ENCODE assay signal across 30 cellular contexts in the genomic region with DNA sequence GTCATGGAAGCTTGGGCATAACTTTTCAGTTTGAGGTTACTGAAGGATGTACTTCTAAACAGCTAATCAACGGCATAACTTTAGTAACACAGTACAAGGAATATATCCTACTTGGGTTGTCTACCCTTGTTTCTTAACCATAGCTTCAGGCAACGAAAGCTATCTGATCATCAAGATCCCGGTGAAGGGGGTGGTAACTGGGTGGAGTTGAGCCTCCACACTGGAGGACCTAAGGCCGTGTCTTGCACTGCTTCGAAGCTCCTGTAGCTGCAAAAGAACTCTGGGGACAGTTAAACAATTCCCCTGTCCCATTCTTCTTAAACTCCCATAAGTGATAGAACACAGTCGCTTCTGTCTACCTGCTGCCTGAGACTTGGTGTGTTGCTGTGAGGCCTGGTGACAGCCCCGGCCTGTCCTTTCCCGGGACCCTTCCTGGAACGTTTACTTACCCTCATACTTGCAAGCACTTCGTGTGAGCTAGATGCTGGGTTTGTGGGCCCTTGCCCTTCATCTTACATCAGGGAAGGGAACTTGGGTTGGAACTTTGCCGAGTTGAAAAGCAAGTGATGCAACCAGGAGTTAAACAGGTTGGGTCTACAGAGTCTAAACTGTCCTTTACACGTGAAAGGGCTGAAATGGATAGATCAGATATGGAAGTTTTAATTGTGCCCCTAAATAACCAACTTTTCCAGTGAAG. TPM values are rescaled to one million over a fixed set of nuclear protein-coding genes. Genes with fewer than 3 reads are reported as not detected.
A peak's percentile ranks its signal among the peaks of the same experiment; 100 is the strongest.
DNase-seq lines count a peak whose midpoint lies in the region; ATAC-seq and TF ChIP-seq lines count a peak whose summit lies in the region.
"Had no signal": no experiment of that assay in that cellular context is flagged by ENCODE, and none has a peak within 500 bp of the region (broad histone marks: within the 10 kb centered on the region; RNA-seq: fewer than 3 reads in every experiment).

No MANE protein-coding gene starts in this region.

- peaks cover 4% of the 10 kb centered on the region for H3K9me3 Mint-ChIP-seq in activated CD4-positive, alpha-beta T cell treated with anti-CD3 and anti-CD28 coated beads, Interleukin-2, amount 10 ng/mL, durations not matched to agents 24 days and 14 days
- no peaks in the 10 kb centered on the region for H3K9me3 Mint-ChIP-seq in central memory CD8-positive, alpha-beta T cell
- no peaks in the 10 kb centered on the region for H3K9me3 Mint-ChIP-seq in osteocyte (ENCODE audit: unreplicated experiment)
- H3K9me3 Mint-ChIP-seq: activated B cell treated with CpG ODN at 0.5 μM for 24 hours; activated naive CD4-positive, alpha-beta T cell treated with anti-CD3 and anti-CD28 coated beads, Interleukin-2, amount 50 U/mL, for 72 hours; activated T-helper 2 cell treated with anti-CD3 and anti-CD28 coated beads, Interferon-gamma antibody, Interleukin-2, Interleukin-4, amounts not matched to agents 10 μg/mL and 5 μg/mL and 100 μg/mL, durations not matched to agents 14 hours and 24 hours and 36 hours; immature natural killer cell had no signal

- H3K27me3 Mint-ChIP-seq in activated CD4-positive, alpha-beta T cell treated with anti-CD3 and anti-CD28 coated beads, Interleukin-2, amount 10 ng/mL, durations not matched to agents 24 days and 14 days, result no peaks in the 10 kb centered on the region
- H3K27me3 Mint-ChIP-seq in central memory CD8-positive, alpha-beta T cell, result no peaks in the 10 kb centered on the region
- H3K27me3 Mint-ChIP-seq in osteocyte (ENCODE audit: unreplicated experiment), result no peaks in the 10 kb centered on the region

- TF ChIP-seq CTCF in osteocyte (IDR thresholded peaks at IDR 0.05), result no peak

- H3K4me3 ChIP-seq in Jurkat, Clone E6-1 (ENCODE audit: low read length), result peak overlapping the region; percentile 25
- H3K4me3 ChIP-seq: A549, neural progenitor cell, right atrium auricular region, smooth muscle cell, suprapubic skin had no signal

- intact Hi-C loops in activated CD4-positive, alpha-beta T cell treated with anti-CD3 and anti-CD28 coated beads, Interleukin-2, amount 10 ng/mL, durations not matched to agents 24 days and 14 days (cut with micrococcal nuclease), result no loop called here

- DNase-seq in activated CD4-positive, alpha-beta T cell treated with anti-CD3 and anti-CD28 coated beads, Interleukin-2, amount 10 ng/mL, durations not matched to agents 24 days and 14 days, result peak; percentile 56
- no peak for DNase-seq in activated CD4-positive, alpha-beta T cell treated with anti-CD3 and anti-CD28 coated beads for 1 hour
- peak; percentile 71 for DNase-seq in Jurkat, Clone E6-1 (ENCODE audit: low read depth, low spot score)
- no peak for DNase-seq in central memory CD8-positive, alpha-beta T cell (ENCODE audit: low spot score in 2 of 2)
- no peak for DNase-seq in osteocyte (ENCODE audit: extremely low spot score, unreplicated experiment)
- no peak for DNase-seq in NCI-H2196 (lab: John Stamatoyannopoulos, UW; ENCODE audit: unreplicated experiment)
- DNase-seq: activated B cell treated with CpG ODN at 0.5 μM for 24 hours; aorta; DMS153; effector CD8-positive, alpha-beta T cell; H7; immature natural killer cell; left colon; NCI-H1417 treated with DMSO at 0.1 percent for 48 hours; NCI-H2029 treated with DMSO at 0.1 percent for 48 hours; NCI-H2227 treated with DMSO at 0.1 percent for 48 hours; NCI-H526; NK-92 treated with Interleukin-12 subunit alpha and Interleukin-12 subunit beta, amount 100 ng/mL, for 24 hours; Right ventricle myocardium superior; T1000 had no signal

- ATAC-seq in central memory CD8-positive, alpha-beta T cell (replicated peaks; ENCODE audit: extremely low read depth, poor library complexity, severe bottlenecking), result no peak
- no peak for ATAC-seq in HG03432 (IDR thresholded peaks at IDR 0.05; ENCODE audit: unreplicated experiment)
- no peak for ATAC-seq in HG03457 (IDR thresholded peaks at IDR 0.05; ENCODE audit: unreplicated experiment)
- ATAC-seq: A549; activated naive CD4-positive, alpha-beta T cell treated with anti-CD3 and anti-CD28 coated beads, Interleukin-2, amount 50 U/mL, for 72 hours; SK-N-SH treated with all-trans-retinoic acid at 6 μM for 48 hours had no signal

- H3K4me1 Mint-ChIP-seq in activated CD4-positive, alpha-beta T cell treated with anti-CD3 and anti-CD28 coated beads, Interleukin-2, amount 10 ng/mL, durations not matched to agents 24 days and 14 days, result peaks cover 54% of the 10 kb centered on the region
- H3K4me1 Mint-ChIP-seq in central memory CD8-positive, alpha-beta T cell, result peaks cover 5% of the 10 kb centered on the region
- peaks cover 38% of the 10 kb centered on the region for H3K4me1 Mint-ChIP-seq in osteocyte (ENCODE audit: unreplicated experiment)

- H3K36me3 Mint-ChIP-seq in activated CD4-positive, alpha-beta T cell treated with anti-CD3 and anti-CD28 coated beads, Interleukin-2, amount 10 ng/mL, durations not matched to agents 24 days and 14 days (ENCODE audit: low read depth), result no peaks in the 10 kb centered on the region
- peaks cover 7% of the 10 kb centered on the region for H3K36me3 Mint-ChIP-seq in central memory CD8-positive, alpha-beta T cell (ENCODE audit: insufficient read depth)
- no peaks in the 10 kb centered on the region for H3K36me3 Mint-ChIP-seq in osteocyte (ENCODE audit: unreplicated experiment)
- H3K36me3 Mint-ChIP-seq: immature natural killer cell, neural progenitor cell had no signal

- no peak overlapping the region for H3K4me3 Mint-ChIP-seq in activated CD4-positive, alpha-beta T cell treated with anti-CD3 and anti-CD28 coated beads, Interleukin-2, amount 10 ng/mL, durations not matched to agents 24 days and 14 days
- H3K4me3 Mint-ChIP-seq in central memory CD8-positive, alpha-beta T cell, result no peak overlapping the region
- no peak overlapping the region for H3K4me3 Mint-ChIP-seq in osteocyte (ENCODE audit: unreplicated experiment)
- H3K4me3 Mint-ChIP-seq: activated B cell treated with CpG ODN at 0.5 μM for 24 hours, immature natural killer cell, neural progenitor cell had no signal

- no peak overlapping the region for H3K27ac Mint-ChIP-seq in activated CD4-positive, alpha-beta T cell treated with anti-CD3 and anti-CD28 coated beads, Interleukin-2, amount 10 ng/mL, durations not matched to agents 24 days and 14 days
- peak overlapping the region; percentile 47 for H3K27ac Mint-ChIP-seq in central memory CD8-positive, alpha-beta T cell (ENCODE audit: low read depth)
- peak overlapping the region; percentile 85 for H3K27ac Mint-ChIP-seq in osteocyte (ENCODE audit: unreplicated experiment)
- H3K27ac Mint-ChIP-seq: activated B cell treated with CpG ODN at 0.5 μM for 24 hours; activated T-helper 2 cell treated with anti-CD3 and anti-CD28 coated beads, Interferon-gamma antibody, Interleukin-2, Interleukin-4, amounts not matched to agents 10 μg/mL and 5 μg/mL and 100 μg/mL, durations not matched to agents 14 hours and 24 hours and 36 hours had no signal

RNA-seq across cellular contexts. Expression of gene WDR1, which starts 5.8 kb away (rescaled TPM):
- 369 and 376 TPM in 2 replicates for total RNA-seq in activated CD4-positive, alpha-beta T cell treated with anti-CD3 and anti-CD28 coated beads, Interleukin-2, amount 10 ng/mL, durations not matched to agents 24 days and 14 days
- polyA plus RNA-seq in Jurkat, Clone E6-1 (2012; ENCODE audit: insufficient read depth, insufficient read length), result 488 TPM
- 533 and 537 TPM in 2 replicates for total RNA-seq in osteocyte

Comparison
In these comparisons a context has a peak if more than half of its experiments do, and no peak if none do; other contexts are left out.
1. DNase-seq: peak in activated CD4-positive, alpha-beta T cell treated with anti-CD3 and anti-CD28 coated beads, Interleukin-2, amount 10 ng/mL, durations not matched to agents 24 days and 14 days (single experiment) and Jurkat, Clone E6-1 (single experiment); none in activated CD4-positive, alpha-beta T cell treated with anti-CD3 and anti-CD28 coated beads for 1 hour (single experiment), central memory CD8-positive, alpha-beta T cell (0 of 2), osteocyte (single experiment) and NCI-H2196 (single experiment).